In the genomic region with DNA sequence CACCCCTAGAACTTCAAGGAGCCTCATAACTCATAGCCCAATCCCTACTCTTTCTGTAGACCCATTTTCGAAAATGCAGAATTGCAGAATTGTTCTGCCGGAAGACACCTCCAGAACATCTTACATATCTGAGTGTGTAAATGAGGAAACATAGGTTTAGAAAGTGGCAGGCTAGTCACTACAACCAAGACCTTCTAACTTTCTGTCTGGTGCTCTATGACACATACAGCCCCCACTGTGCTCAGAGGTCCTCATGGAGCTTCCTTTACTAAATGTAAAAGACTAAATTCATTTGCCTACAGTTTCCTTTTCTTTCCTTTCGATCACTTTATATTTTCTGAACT, we compare ENCODE assay signal across 15 cellular contexts.
DNase-seq lines count a peak whose midpoint lies in the region; ATAC-seq and TF ChIP-seq lines count a peak whose summit lies in the region.
"Had no signal": no experiment of that assay in that cellular context is flagged by ENCODE, and none has a peak within 500 bp of the region (broad histone marks: within the 10 kb centered on the region; RNA-seq: fewer than 3 reads in every experiment).

No MANE protein-coding gene starts in this region.

- peak overlapping the region; percentile 92 for H3K27ac ChIP-seq in Karpas-422 (ENCODE audit: low read length)
- H3K27ac ChIP-seq: heart left ventricle, prostate gland had no signal

- H3K36me3 Mint-ChIP-seq in endothelial cell (ENCODE audit: low read depth, unreplicated experiment), result no peaks in the 10 kb centered on the region
- no peaks in the 10 kb centered on the region for H3K36me3 Mint-ChIP-seq in activated CD4-positive, alpha-beta memory T cell treated with anti-CD3 and anti-CD28 coated beads, Interleukin-2, amount 10 ng/mL, durations not matched to agents 7 days and 5 days (ENCODE audit: low read depth)
- H3K36me3 Mint-ChIP-seq: CD8-positive, alpha-beta T cell had no signal

- H3K4me1 Mint-ChIP-seq in endothelial cell (ENCODE audit: unreplicated experiment), result peaks cover 16% of the 10 kb centered on the region
- H3K4me1 Mint-ChIP-seq in activated CD4-positive, alpha-beta memory T cell treated with anti-CD3 and anti-CD28 coated beads, Interleukin-2, amount 10 ng/mL, durations not matched to agents 7 days and 5 days, result no peaks in the 10 kb centered on the region

- H3K9ac ChIP-seq in Karpas-422 (ENCODE audit: low read length), result peak overlapping the region; percentile 61

- ATAC-seq in GM18505 (IDR thresholded peaks at IDR 0.05; ENCODE audit: unreplicated experiment) (peak; percentile 90), GM21360 (IDR thresholded peaks at IDR 0.05; ENCODE audit: unreplicated experiment) (peak; percentile 90), HG02973 (IDR thresholded peaks at IDR 0.05; ENCODE audit: unreplicated experiment) (peak; percentile 89)
- ATAC-seq: CD8-positive, alpha-beta T cell; heart left ventricle; K562; SK-N-SH treated with all-trans-retinoic acid at 6 μM for 48 hours had no signal

- 0 out of 2 replicates have a peak, but pooled peaks cover 9% of the 10 kb centered on the region for H3K79me2 ChIP-seq in Karpas-422 (ENCODE audit: low read length)

- no peak overlapping the region for H3K4me3 Mint-ChIP-seq in endothelial cell (ENCODE audit: unreplicated experiment)
- no peak overlapping the region for H3K4me3 Mint-ChIP-seq in activated CD4-positive, alpha-beta memory T cell treated with anti-CD3 and anti-CD28 coated beads, Interleukin-2, amount 10 ng/mL, durations not matched to agents 7 days and 5 days
- H3K4me3 Mint-ChIP-seq: CD8-positive, alpha-beta T cell had no signal

- H3K27me3 Mint-ChIP-seq in endothelial cell (ENCODE audit: unreplicated experiment), result no peaks in the 10 kb centered on the region
- no peaks in the 10 kb centered on the region for H3K27me3 Mint-ChIP-seq in activated CD4-positive, alpha-beta memory T cell treated with anti-CD3 and anti-CD28 coated beads, Interleukin-2, amount 10 ng/mL, durations not matched to agents 7 days and 5 days

- H3K36me3 ChIP-seq in Karpas-422 (ENCODE audit: insufficient read depth, low read length), result peaks cover 37% of the 10 kb centered on the region
- H3K36me3 ChIP-seq: prostate gland had no signal

- DNase-seq in Karpas-422 (peak; percentile 95), endothelial cell (ENCODE audit: low spot score) (no peak), NCI-H2107 (lab: John Stamatoyannopoulos, UW) (no peak)
- no peak for DNase-seq in activated T-cell treated with anti-CD3 and anti-CD28 coated beads, Interleukin-2, amount 50 U/mL, for 1 hour
- DNase-seq in activated CD4-positive, alpha-beta memory T cell treated with anti-CD3 and anti-CD28 coated beads, Interleukin-2, amount 10 ng/mL, durations not matched to agents 7 days and 5 days, result no peak
- DNase-seq: CD8-positive, alpha-beta T cell; effector CD8-positive, alpha-beta T cell; heart left ventricle had no signal

- peak overlapping the region; percentile 43 for H3K4me3 ChIP-seq in Karpas-422 (ENCODE audit: low read length)
- H3K4me3 ChIP-seq: heart left ventricle, K562, lung, prostate gland had no signal

- TF ChIP-seq CTCF in endothelial cell (IDR thresholded peaks at IDR 0.05; ENCODE audit: unreplicated experiment), result no peak

- no peaks in the 10 kb centered on the region for H4K20me1 ChIP-seq in Karpas-422 (ENCODE audit: insufficient read depth, low read depth, low read length)

- H3K9me2 ChIP-seq in Karpas-422 (replicated peaks; ENCODE audit: insufficient read depth, low read length), result no peaks in the 10 kb centered on the region

- no peak for TF ChIP-seq POLR2A in GM18505 (IDR thresholded peaks at IDR 0.05; ENCODE audit: borderline replicate concordance, extremely low read depth, insufficient read depth, insufficient read length)

- POLR2A ChIA-PET in activated CD4-positive, alpha-beta memory T cell treated with anti-CD3 and anti-CD28 coated beads, Interleukin-2, amount 10 ng/mL, durations not matched to agents 7 days and 5 days (lab: Charles Lee), result no interaction called here

- CTCF ChIA-PET in activated CD4-positive, alpha-beta memory T cell treated with anti-CD3 and anti-CD28 coated beads, Interleukin-2, amount 10 ng/mL, durations not matched to agents 7 days and 5 days (lab: Charles Lee), result no interaction called here

- H3K27ac Mint-ChIP-seq in endothelial cell (ENCODE audit: unreplicated experiment), result no peak overlapping the region
- H3K27ac Mint-ChIP-seq in activated CD4-positive, alpha-beta memory T cell treated with anti-CD3 and anti-CD28 coated beads, Interleukin-2, amount 10 ng/mL, durations not matched to agents 7 days and 5 days, result no peak overlapping the region
- H3K27ac Mint-ChIP-seq: CD8-positive, alpha-beta T cell had no signal

- no peaks in the 10 kb centered on the region for H3K9me3 ChIP-seq in Karpas-422 (ENCODE audit: low read length)
- H3K9me3 ChIP-seq: heart left ventricle, prostate gland had no signal

- no peaks in the 10 kb centered on the region for H3K9me3 Mint-ChIP-seq in endothelial cell (ENCODE audit: unreplicated experiment)
- no peaks in the 10 kb centered on the region for H3K9me3 Mint-ChIP-seq in activated CD4-positive, alpha-beta memory T cell treated with anti-CD3 and anti-CD28 coated beads, Interleukin-2, amount 10 ng/mL, durations not matched to agents 7 days and 5 days
- H3K9me3 Mint-ChIP-seq: CD8-positive, alpha-beta T cell had no signal

- peaks cover 86% of the 10 kb centered on the region for H3K4me1 ChIP-seq in Karpas-422 (ENCODE audit: low read length)
- H3K4me1 ChIP-seq: prostate gland had no signal

- H3K27me3 ChIP-seq in Karpas-422 (ENCODE audit: low read length), result no peaks in the 10 kb centered on the region
- H3K27me3 ChIP-seq: heart left ventricle had no signal

- H2AFZ ChIP-seq in Karpas-422 (ENCODE audit: low read length), result no peak overlapping the region

- H3K4me2 ChIP-seq in Karpas-422 (ENCODE audit: low read depth, low read length, poor library complexity, severe bottlenecking), result peak overlapping the region; percentile 69
